In the genomic region with DNA sequence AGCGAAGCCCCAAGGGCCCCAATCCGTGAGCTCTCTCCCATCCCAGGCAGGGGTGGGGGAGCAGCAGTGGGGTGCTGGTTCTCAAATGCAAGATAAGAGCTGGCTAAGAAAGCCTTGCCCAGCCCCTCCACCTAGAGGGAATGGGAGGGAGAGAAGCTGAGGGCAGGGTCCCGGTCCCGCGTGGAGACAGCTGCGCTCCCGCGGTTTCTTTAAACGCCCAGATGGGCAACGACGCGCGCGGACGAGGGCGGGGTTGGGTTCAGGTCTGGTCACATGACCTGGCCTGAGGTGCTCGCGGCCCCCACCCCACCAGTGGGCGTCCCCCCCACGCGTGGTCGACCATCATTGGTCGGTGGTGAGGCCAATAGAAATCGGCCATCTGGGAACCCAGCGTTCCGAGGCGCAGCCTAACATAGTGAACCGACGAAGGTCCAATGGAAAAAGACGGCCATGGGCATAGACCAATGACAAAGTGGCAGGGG, we compare ENCODE assay signal across 8 cellular contexts. TPM values are rescaled to one million over a fixed set of nuclear protein-coding genes. Genes with fewer than 3 reads are reported as not detected.
DNase-seq lines count a peak whose midpoint lies in the region; ATAC-seq, FAIRE-seq and TF ChIP-seq lines count a peak whose summit lies in the region.

No MANE protein-coding gene starts in this region.

- H3K27ac ChIP-seq in heart left ventricle (peak overlapping the region in 11 of 12 donors; percentile 17 to 96 (median 92)), parathyroid adenoma (peak overlapping the region; percentile 96), tibial nerve (peak overlapping the region; percentile 58 to 95 (median 86))

- WGBS in heart left ventricle, 4 donors = 0 to 1% (median 0%) methylated on average over 28 to 30 of the region's 30 CpGs
- WGBS in tibial nerve, 2 donors = 0% methylated on average over 4 to 22 of the region's 30 CpGs

- H3K36me3 ChIP-seq in heart left ventricle (peaks cover 2 to 40% (median 34%) of the 10 kb centered on the region in 9 donors), parathyroid adenoma (ENCODE audit: control insufficient read depth, insufficient read depth, low read length) (no peaks in the 10 kb centered on the region), tibial nerve (peaks cover 2 to 32% (median 27%) of the 10 kb centered on the region in 3 donors)

- H3K27me3 ChIP-seq in heart left ventricle = no peaks in the 10 kb centered on the region
- H3K27me3 ChIP-seq in parathyroid adenoma (ENCODE audit: control insufficient read depth, insufficient read depth, low read length) = no peaks in the 10 kb centered on the region
- no peaks in the 10 kb centered on the region for H3K27me3 ChIP-seq in tibial nerve

- H2AFZ ChIP-seq in parathyroid adenoma = peak overlapping the region; percentile 91

- ATAC-seq in HG02885 (IDR thresholded peaks at IDR 0.05; ENCODE audit: poor library complexity, unreplicated experiment) (peak; percentile 89), heart left ventricle (peak; percentile 92 to 95 (median 95))

- FAIRE-seq in GM12891 (lab: Jason Lieb, UNC) = peak; percentile 97

- TF ChIP-seq POLR2A in GM12891 (IDR thresholded peaks at IDR 0.05; ENCODE audit: low read depth, low read length) (no peak), heart left ventricle (IDR thresholded peaks at IDR 0.05) (no peak), tibial nerve (IDR thresholded peaks at IDR 0.05) (no peak)

- H3K9me3 ChIP-seq in heart left ventricle = no peaks in the 10 kb centered on the region
- H3K9me3 ChIP-seq in parathyroid adenoma (ENCODE audit: control insufficient read depth, low read length) = no peaks in the 10 kb centered on the region
- no peaks in the 10 kb centered on the region for H3K9me3 ChIP-seq in tibial nerve

- intact Hi-C loops in heart left ventricle (cut with DNase I) = loop anchor here in 2 of 10 donors (2.0 to 10.0 kb wide), 2 partner anchors 47 to 53 kb away; partner anchors contain the start of genes DNASE2 (in 1 of the 2), GCDH (in 1 of the 2) and KLF1 (in 1 of the 2)

- H3K4me3 ChIP-seq in heart left ventricle (peak overlapping the region; percentile 20 to 99 (median 95)), parathyroid adenoma (ENCODE audit: low read depth, low read length) (peak overlapping the region; percentile 97), tibial nerve (peak overlapping the region; percentile 80 to 99 (median 92))

- H3K4me1 ChIP-seq in heart left ventricle (peaks cover 6 to 57% (median 34%) of the 10 kb centered on the region in 12 donors), parathyroid adenoma (peaks cover 20% of the 10 kb centered on the region), tibial nerve (peaks cover 0 to 51% (median 23%) of the 10 kb centered on the region in 4 donors)

- peak overlapping the region; percentile 97 for H3K4me2 ChIP-seq in parathyroid adenoma (ENCODE audit: low read length)

- TF ChIP-seq EP300 in tibial nerve (IDR thresholded peaks at IDR 0.05) = peak in 1 of 2 donors; percentile 78

- TF ChIP-seq CTCF in heart left ventricle (IDR thresholded peaks at IDR 0.05) (no peak), parathyroid adenoma (IDR thresholded peaks at IDR 0.05) (no peak), tibial nerve (IDR thresholded peaks at IDR 0.05) (no peak)

- H3K9ac ChIP-seq in parathyroid adenoma = no peak overlapping the region

- DNase-seq in GM12891 (ENCODE audit: insufficient read length, low spot score) (peak; percentile 94), NCI-H146 treated with DMSO at 0.1 percent for 48 hours (lab: John Stamatoyannopoulos, UW; ENCODE audit: unreplicated experiment) (peak; percentile 100), T-helper 1 cell (peak; percentile 96 to 100 (median 98)), amniotic stem cell (lab: John Stamatoyannopoulos, UW) (peak; percentile 98), heart left ventricle (peak; percentile 99 to 100 (median 100)), tibial nerve (ENCODE audit: low spot score in 2 of 2) (peak; percentile 99 to 100)

- peaks cover 30% of the 10 kb centered on the region for H3K79me2 ChIP-seq in parathyroid adenoma

TF ChIP-seq in GM12891, 5 proteins besides CTCF, POLR2A, EP300 and RAD21:
- TF ChIP-seq PAX5 (IDR thresholded peaks at IDR 0.05; ENCODE audit: insufficient read depth, low read length, severe bottlenecking) = no peak
- no peak for TF ChIP-seq POU2F2 (IDR thresholded peaks at IDR 0.05; ENCODE audit: low read depth, low read length)
- no peak for TF ChIP-seq POLR2AphosphoS5 (IDR thresholded peaks at IDR 0.05; ENCODE audit: low read depth, low read length)
- no peak for TF ChIP-seq SPI1 (IDR thresholded peaks at IDR 0.05; ENCODE audit: low read depth, low read length)
- no peak for TF ChIP-seq TAF1 (IDR thresholded peaks at IDR 0.05; ENCODE audit: low read depth, low read length)

RNA-seq across cellular contexts. Expression of gene CALR, which starts 0.3 kb away (rescaled TPM):
- polyA plus RNA-seq in GM12891 (2012; ENCODE audit: low read depth, missing spikeins) = 578 TPM
- total RNA-seq in heart left ventricle (100 to 1,000 TPM; 231 to 816 (median 380) TPM), tibial nerve (100 to 1,000 TPM; 173 to 398 (median 313) TPM)
- polyA plus RNA-seq in heart left ventricle = 100 to 1,000 TPM; 227 to 771 TPM

RNA-seq across cellular contexts. Expression of gene FARSA, which starts 4.6 kb away (rescaled TPM):
- polyA plus RNA-seq in GM12891 (2012; ENCODE audit: low read depth, missing spikeins) = 73.3 TPM
- total RNA-seq in heart left ventricle = 10 to 100 TPM; 35.0 to 49.6 (median 40.6) TPM
- 100 to 1,000 TPM in 1 of 2 donors, 10 to 100 TPM in 1; 37.3 to 104 TPM for polyA plus RNA-seq in heart left ventricle
- total RNA-seq in tibial nerve = 10 to 100 TPM; 22.7 to 44.7 (median 32.2) TPM

RNA-seq across cellular contexts. Expression of gene RAD23A, which starts 7.6 kb away (rescaled TPM):
- 108 TPM for polyA plus RNA-seq in GM12891 (2012; ENCODE audit: low read depth, missing spikeins)
- 100 to 1,000 TPM; 130 to 272 (median 161) TPM for total RNA-seq in heart left ventricle
- polyA plus RNA-seq in heart left ventricle = 100 to 1,000 TPM; 186 to 212 TPM
- total RNA-seq in tibial nerve = 100 to 1,000 TPM in 3 of 4 donors, 10 to 100 TPM in 1; 89.2 to 111 (median 108) TPM

RNA-seq across cellular contexts. Expression of gene GADD45GIP1, which starts 18.9 kb away (rescaled TPM):
- polyA plus RNA-seq in GM12891 (2012; ENCODE audit: low read depth, missing spikeins) = 38.0 TPM
- total RNA-seq in heart left ventricle = 10 to 100 TPM; 17.2 to 63.6 (median 27.2) TPM
- polyA plus RNA-seq in heart left ventricle = 100 to 1,000 TPM in 1 of 2 donors, 10 to 100 TPM in 1; 64.9 to 119 TPM
- total RNA-seq in tibial nerve = 10 to 100 TPM; 41.4 to 68.8 (median 53.5) TPM

RNA-seq across cellular contexts. Expression of gene SYCE2, which starts 19.0 kb away (rescaled TPM):
- 2.5 TPM for polyA plus RNA-seq in GM12891 (2012; ENCODE audit: low read depth, missing spikeins)
- total RNA-seq in heart left ventricle (under 1 TPM in 1 of 9 donors, not detected in 8; 0.24 TPM), tibial nerve (not detected)
- under 1 TPM in 1 of 2 donors, not detected in 1; 0.06 TPM for polyA plus RNA-seq in heart left ventricle

Comparison
In these comparisons a context has a peak if more than half of its experiments do, and no peak if none do; other contexts are left out.
1. Peak in every context shown above with its lines: DNase-seq, ATAC-seq, H3K4me3 ChIP-seq and H3K27ac ChIP-seq.